ENCODE assay signal across 2 cellular contexts in the genomic region with DNA sequence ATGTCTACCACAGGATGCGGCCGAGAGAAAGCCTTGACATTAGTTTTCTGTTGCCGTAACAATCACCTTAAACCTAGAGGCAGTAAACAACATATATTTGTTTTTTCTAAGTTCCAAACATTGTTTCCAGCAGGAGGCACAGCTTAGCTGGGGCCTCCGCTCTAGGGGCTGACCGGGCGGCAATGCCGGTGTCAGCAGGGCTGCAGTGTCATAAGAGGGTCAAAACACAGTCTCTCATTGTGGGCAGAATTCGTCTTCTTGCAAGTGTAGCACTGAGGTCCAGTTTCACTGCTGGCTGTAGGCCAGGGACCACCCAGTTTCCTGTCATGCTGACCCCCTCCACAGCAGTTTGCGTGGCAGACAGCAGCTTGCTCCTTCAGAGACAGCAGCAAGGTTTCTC.
TF ChIP-seq lines count a peak whose summit lies in the region.

No MANE protein-coding gene starts in this region.

TF ChIP-seq in GM23338, 12 proteins besides CTCF, POLR2A, EP300 and RAD21 (continued from another document):
- TF ChIP-seq EZH2 (IDR thresholded peaks at IDR 0.05; ENCODE audit: low read depth, unreplicated experiment) (no peak), EZH2phosphoT487 (IDR thresholded peaks at IDR 0.05; ENCODE audit: unreplicated experiment) (no peak), ZNF462 (CRISPR knock-in tag; IDR thresholded peaks at IDR 0.05) (no peak), STAT1 (IDR thresholded peaks at IDR 0.05; ENCODE audit: unreplicated experiment) (no peak), NANOG (IDR thresholded peaks at IDR 0.05; ENCODE audit: borderline replicate concordance) (no peak), POLR2AphosphoS5 (IDR thresholded peaks at IDR 0.05; ENCODE audit: low read depth) (no peak), ZNF331 (CRISPR knock-in tag; IDR thresholded peaks at IDR 0.05; ENCODE audit: low read depth) (no peak), ETS1 (IDR thresholded peaks at IDR 0.05) (no peak), CREB1 (CRISPR knock-in tag; IDR thresholded peaks at IDR 0.05; ENCODE audit: low read depth) (no peak), ZNF114 (CRISPR knock-in tag; IDR thresholded peaks at IDR 0.05) (no peak)

TF ChIP-seq in K562, 482 proteins besides CTCF, POLR2A, EP300 and RAD21 (continued from another document):
- TF ChIP-seq CTBP1 (IDR thresholded peaks at IDR 0.05; ENCODE audit: borderline replicate concordance) = no peak
- TF ChIP-seq, protein P1, sequence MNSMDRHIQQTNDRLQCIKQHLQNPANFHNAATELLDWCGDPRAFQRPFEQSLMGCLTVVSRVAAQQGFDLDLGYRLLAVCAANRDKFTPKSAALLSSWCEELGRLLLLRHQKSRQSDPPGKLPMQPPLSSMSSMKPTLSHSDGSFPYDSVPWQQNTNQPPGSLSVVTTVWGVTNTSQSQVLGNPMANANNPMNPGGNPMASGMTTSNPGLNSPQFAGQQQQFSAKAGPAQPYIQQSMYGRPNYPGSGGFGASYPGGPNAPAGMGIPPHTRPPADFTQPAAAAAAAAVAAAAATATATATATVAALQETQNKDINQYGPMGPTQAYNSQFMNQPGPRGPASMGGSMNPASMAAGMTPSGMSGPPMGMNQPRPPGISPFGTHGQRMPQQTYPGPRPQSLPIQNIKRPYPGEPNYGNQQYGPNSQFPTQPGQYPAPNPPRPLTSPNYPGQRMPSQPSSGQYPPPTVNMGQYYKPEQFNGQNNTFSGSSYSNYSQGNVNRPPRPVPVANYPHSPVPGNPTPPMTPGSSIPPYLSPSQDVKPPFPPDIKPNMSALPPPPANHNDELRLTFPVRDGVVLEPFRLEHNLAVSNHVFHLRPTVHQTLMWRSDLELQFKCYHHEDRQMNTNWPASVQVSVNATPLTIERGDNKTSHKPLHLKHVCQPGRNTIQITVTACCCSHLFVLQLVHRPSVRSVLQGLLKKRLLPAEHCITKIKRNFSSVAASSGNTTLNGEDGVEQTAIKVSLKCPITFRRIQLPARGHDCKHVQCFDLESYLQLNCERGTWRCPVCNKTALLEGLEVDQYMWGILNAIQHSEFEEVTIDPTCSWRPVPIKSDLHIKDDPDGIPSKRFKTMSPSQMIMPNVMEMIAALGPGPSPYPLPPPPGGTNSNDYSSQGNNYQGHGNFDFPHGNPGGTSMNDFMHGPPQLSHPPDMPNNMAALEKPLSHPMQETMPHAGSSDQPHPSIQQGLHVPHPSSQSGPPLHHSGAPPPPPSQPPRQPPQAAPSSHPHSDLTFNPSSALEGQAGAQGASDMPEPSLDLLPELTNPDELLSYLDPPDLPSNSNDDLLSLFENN (IDR thresholded peaks at IDR 0.05; ENCODE audit: low read depth in 2 of 2, low read length in 2 of 2) = no peak
- TF ChIP-seq AFF4 (CRISPR knock-in tag; IDR thresholded peaks at IDR 0.05) = no peak
- TF ChIP-seq ARID1B (IDR thresholded peaks at IDR 0.05) = no peak
- no peak for TF ChIP-seq NR2F6 (CRISPR knock-in tag; IDR thresholded peaks at IDR 0.05)
- no peak for TF ChIP-seq NCOR1 (IDR thresholded peaks at IDR 0.05)
- no peak for TF ChIP-seq HDAC2 (IDR thresholded peaks at IDR 0.05)
- no peak for TF ChIP-seq HSF4 (CRISPR knock-in tag; IDR thresholded peaks at IDR 0.05; ENCODE audit: borderline replicate concordance)
- no peak for TF ChIP-seq CCAR2 (IDR thresholded peaks at IDR 0.05; ENCODE audit: low read depth, low read length)
- TF ChIP-seq ZC3H8 (IDR thresholded peaks at IDR 0.05) = no peak
- TF ChIP-seq ZNF507 (tag; conservative IDR thresholded peaks at IDR 0.05) = no peak
- TF ChIP-seq, protein P2, sequence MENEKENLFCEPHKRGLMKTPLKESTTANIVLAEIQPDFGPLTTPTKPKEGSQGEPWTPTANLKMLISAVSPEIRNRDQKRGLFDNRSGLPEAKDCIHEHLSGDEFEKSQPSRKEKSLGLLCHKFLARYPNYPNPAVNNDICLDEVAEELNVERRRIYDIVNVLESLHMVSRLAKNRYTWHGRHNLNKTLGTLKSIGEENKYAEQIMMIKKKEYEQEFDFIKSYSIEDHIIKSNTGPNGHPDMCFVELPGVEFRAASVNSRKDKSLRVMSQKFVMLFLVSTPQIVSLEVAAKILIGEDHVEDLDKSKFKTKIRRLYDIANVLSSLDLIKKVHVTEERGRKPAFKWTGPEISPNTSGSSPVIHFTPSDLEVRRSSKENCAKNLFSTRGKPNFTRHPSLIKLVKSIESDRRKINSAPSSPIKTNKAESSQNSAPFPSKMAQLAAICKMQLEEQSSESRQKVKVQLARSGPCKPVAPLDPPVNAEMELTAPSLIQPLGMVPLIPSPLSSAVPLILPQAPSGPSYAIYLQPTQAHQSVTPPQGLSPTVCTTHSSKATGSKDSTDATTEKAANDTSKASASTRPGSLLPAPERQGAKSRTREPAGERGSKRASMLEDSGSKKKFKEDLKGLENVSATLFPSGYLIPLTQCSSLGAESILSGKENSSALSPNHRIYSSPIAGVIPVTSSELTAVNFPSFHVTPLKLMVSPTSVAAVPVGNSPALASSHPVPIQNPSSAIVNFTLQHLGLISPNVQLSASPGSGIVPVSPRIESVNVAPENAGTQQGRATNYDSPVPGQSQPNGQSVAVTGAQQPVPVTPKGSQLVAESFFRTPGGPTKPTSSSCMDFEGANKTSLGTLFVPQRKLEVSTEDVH (IDR thresholded peaks at IDR 0.05; ENCODE audit: low read depth, partially characterized antibody) = no peak
